Comparison of ENCODE assay signal across 24 cellular contexts in genomic region chr15:26630857-26631256, GRCh38.
"Had no signal": no experiment of that assay in that cellular context is flagged by ENCODE, and none has a peak within 500 bp of the region (broad histone marks: within the 10 kb centered on the region; RNA-seq: fewer than 3 reads in every experiment).

No MANE protein-coding gene starts in this region.

- H3K4me2 ChIP-seq: smooth muscle cell had no signal

- H3K4me3 Mint-ChIP-seq: activated CD4-positive, alpha-beta T cell treated with anti-CD3 and anti-CD28 coated beads, Interleukin-2, amount 10 ng/mL, durations not matched to agents 7 days and 5 days; activated CD8-positive, alpha-beta T cell treated with anti-CD3 and anti-CD28 coated beads, Interleukin-2, amount 10 ng/mL, durations not matched to agents 7 days and 5 days; brain; dendritic cell treated with granulocyte-macrophage colony-stimulating factor and Interleukin-4, amounts not matched to agents 40 ng/mL and 50 ng/mL, for 4 days; mesothelial cell of epicardium; natural killer cell; T-helper 17 cell had no signal

- H3K9me3 ChIP-seq: thyroid gland had no signal

- H3K27ac ChIP-seq: foreskin keratinocyte, left lung, sigmoid colon had no signal

- H3K4me1 ChIP-seq: foreskin keratinocyte, left lung, sigmoid colon had no signal

- H3K27ac Mint-ChIP-seq: activated CD4-positive, alpha-beta T cell treated with anti-CD3 and anti-CD28 coated beads, Interleukin-2, amount 10 ng/mL, durations not matched to agents 7 days and 5 days; activated CD8-positive, alpha-beta T cell treated with anti-CD3 and anti-CD28 coated beads, Interleukin-2, amount 10 ng/mL, durations not matched to agents 7 days and 5 days; activated naive CD4-positive, alpha-beta T cell treated with anti-CD3 and anti-CD28 coated beads, Interleukin-2, amount 50 U/mL, for 72 hours; dendritic cell treated with granulocyte-macrophage colony-stimulating factor and Interleukin-4, amounts not matched to agents 40 ng/mL and 50 ng/mL, for 4 days; mesothelial cell of epicardium; natural killer cell; progenitor cell of endocrine pancreas; T-helper 17 cell had no signal

- H3K4me1 Mint-ChIP-seq: activated CD4-positive, alpha-beta T cell treated with anti-CD3 and anti-CD28 coated beads, Interleukin-2, amount 10 ng/mL, durations not matched to agents 7 days and 5 days; natural killer cell; T-helper 17 cell had no signal

- H3K4me3 ChIP-seq: left lung, sigmoid colon, smooth muscle cell, thyroid gland had no signal

- H3K36me3 Mint-ChIP-seq: mesothelial cell of epicardium had no signal

- H3K27me3 Mint-ChIP-seq: activated CD4-positive, alpha-beta T cell treated with anti-CD3 and anti-CD28 coated beads, Interleukin-2, amount 10 ng/mL, durations not matched to agents 7 days and 5 days; brain; dendritic cell treated with granulocyte-macrophage colony-stimulating factor and Interleukin-4, amounts not matched to agents 40 ng/mL and 50 ng/mL, for 4 days; T-helper 17 cell had no signal

- ATAC-seq: activated CD4-positive, CD25-positive, alpha-beta regulatory T cell treated with anti-CD3 and anti-CD28 coated beads, Interleukin-2, amount 50 U/mL, for 24 hours; activated CD8-positive, alpha-beta T cell treated with anti-CD3 and anti-CD28 coated beads, Interleukin-2, amount 10 ng/mL, durations not matched to agents 7 days and 5 days; activated naive CD4-positive, alpha-beta T cell treated with anti-CD3 and anti-CD28 coated beads, Interleukin-2, amount 50 U/mL, for 72 hours; foreskin keratinocyte; left lung; natural killer cell; T-helper 17 cell had no signal

- H3K27me3 ChIP-seq: foreskin keratinocyte, left lung, sigmoid colon, thyroid gland had no signal

- H3K36me3 ChIP-seq: left lung, sigmoid colon, thyroid gland had no signal

- DNase-seq: activated CD4-positive, alpha-beta T cell treated with anti-CD3 and anti-CD28 coated beads, Interleukin-2, amount 10 ng/mL, durations not matched to agents 7 days and 5 days; activated CD8-positive, alpha-beta T cell treated with anti-CD3 and anti-CD28 coated beads, Interleukin-2, amount 10 ng/mL, durations not matched to agents 7 days and 5 days; activated T-cell treated with anti-CD3 and anti-CD28 coated beads, Interleukin-2, amount 50 U/mL, for 1 hour; aorta; effector CD4-positive, alpha-beta T cell; erythroblast; foreskin keratinocyte; kidney glomerular epithelial cell; left lung; natural killer cell; retina; sigmoid colon; stimulated activated CD4-positive, alpha-beta T cell treated with anti-CD3 and anti-CD28 coated beads, Interleukin-15, amount 100 ng/mL, for 24 hours; stimulated activated CD8-positive, alpha-beta memory T cell treated with anti-CD3 and anti-CD28 coated beads, Interleukin-4, amount 100 ng/mL, for 48 hours; stimulated activated naive CD4-positive, alpha-beta T cell; T-helper 17 cell; thyroid gland had no signal
